Comparison of ENCODE assay signal across 2 cellular contexts in the genomic region with DNA sequence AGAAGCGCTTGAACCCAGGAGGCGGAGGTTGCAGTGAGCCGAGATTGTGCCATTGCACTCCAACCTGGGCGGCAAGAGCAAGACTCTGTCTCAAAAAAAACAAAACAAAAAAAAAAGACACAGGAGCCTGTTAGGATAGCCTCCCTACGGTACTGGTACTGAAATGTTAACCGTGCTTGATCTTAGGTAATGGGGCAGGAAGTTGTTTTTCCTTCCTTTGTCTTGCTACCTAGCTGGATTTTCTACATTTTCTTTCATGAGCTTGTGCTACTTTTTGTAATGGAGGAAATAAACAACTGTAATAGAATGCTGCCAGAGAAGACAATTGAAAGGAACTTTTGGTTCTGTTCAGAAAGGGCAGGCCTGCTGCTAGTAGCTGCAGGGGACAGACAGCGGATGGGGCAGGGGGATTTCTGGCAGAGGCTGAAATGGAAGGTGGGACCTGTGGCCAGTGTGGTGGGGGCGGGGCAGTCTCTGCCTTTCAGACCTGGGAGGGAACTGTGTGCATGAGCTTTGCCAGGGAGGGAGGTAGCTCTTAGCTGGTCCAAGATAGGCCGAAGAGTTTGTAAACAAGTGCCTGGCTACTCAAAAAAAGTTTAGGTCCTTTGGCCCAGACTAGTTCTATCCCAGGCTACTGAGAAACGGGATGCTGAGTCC.
A peak's percentile ranks its signal among the peaks of the same experiment; 100 is the strongest.
TF ChIP-seq lines count a peak whose summit lies in the region.

No MANE protein-coding gene starts in this region.

TF ChIP-seq in GM23338, 12 proteins besides CTCF, POLR2A, EP300 and RAD21:
- no peak for TF ChIP-seq STAT1 (IDR thresholded peaks at IDR 0.05; ENCODE audit: unreplicated experiment)
- TF ChIP-seq, protein P1, sequence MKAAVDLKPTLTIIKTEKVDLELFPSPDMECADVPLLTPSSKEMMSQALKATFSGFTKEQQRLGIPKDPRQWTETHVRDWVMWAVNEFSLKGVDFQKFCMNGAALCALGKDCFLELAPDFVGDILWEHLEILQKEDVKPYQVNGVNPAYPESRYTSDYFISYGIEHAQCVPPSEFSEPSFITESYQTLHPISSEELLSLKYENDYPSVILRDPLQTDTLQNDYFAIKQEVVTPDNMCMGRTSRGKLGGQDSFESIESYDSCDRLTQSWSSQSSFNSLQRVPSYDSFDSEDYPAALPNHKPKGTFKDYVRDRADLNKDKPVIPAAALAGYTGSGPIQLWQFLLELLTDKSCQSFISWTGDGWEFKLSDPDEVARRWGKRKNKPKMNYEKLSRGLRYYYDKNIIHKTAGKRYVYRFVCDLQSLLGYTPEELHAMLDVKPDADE (IDR thresholded peaks at IDR 0.05), result no peak; the same call in 1 of the 2 replicates
- TF ChIP-seq EZH2phosphoT487 (IDR thresholded peaks at IDR 0.05; ENCODE audit: unreplicated experiment), result no peak
- TF ChIP-seq ZNF331 (CRISPR knock-in tag; IDR thresholded peaks at IDR 0.05; ENCODE audit: low read depth), result no peak
- TF ChIP-seq EZH2 (IDR thresholded peaks at IDR 0.05; ENCODE audit: low read depth, unreplicated experiment), result no peak
- peak; percentile 35; the same call in 1 of the 2 replicates for TF ChIP-seq POLR2AphosphoS5 (IDR thresholded peaks at IDR 0.05; ENCODE audit: low read depth)

TF ChIP-seq in K562, 482 proteins besides CTCF, POLR2A, EP300 and RAD21:
- TF ChIP-seq GATAD2A (IDR thresholded peaks at IDR 0.05), result no peak
